Comparison of ENCODE assay signal across 8 cellular contexts in genomic region chr19:2477141-2477710, GRCh38. TPM values are rescaled to one million over a fixed set of nuclear protein-coding genes. Genes with fewer than 3 reads are reported as not detected.
DNase-seq lines count a peak whose midpoint lies in the region; ATAC-seq, FAIRE-seq and TF ChIP-seq lines count a peak whose summit lies in the region.

No MANE protein-coding gene starts in this region.

- WGBS in A549 (ENCODE audit: missing lambda C conversion rate): 3% methylated on average over 23 of the region's 27 CpGs
- WGBS in heart right ventricle, 2 donors: 10% methylated on average over 27 of the region's 27 CpGs

- H3K4me3 Mint-ChIP-seq in activated naive CD8-positive, alpha-beta T cell: peak overlapping the region; percentile 99

- TF ChIP-seq CTCF in A549 (IDR thresholded peaks at IDR 0.05) (no peak), heart right ventricle (IDR thresholded peaks at IDR 0.05) (no peak)

- no peak for TF ChIP-seq RAD21 in A549 (conservative IDR thresholded peaks at IDR 0.05 in 1 of 2, IDR thresholded peaks at IDR 0.05 in 1 of 2)

- peaks cover 0 to 15% (median 0%) of the 10 kb centered on the region in 9 donors for H3K36me3 ChIP-seq in heart right ventricle

- POLR2A ChIA-PET in A549 (lab: Yijun Ruan, JAX): interaction anchor here (0.7 to 5.2 kb wide), 28 partner anchors 11 to 579 kb away, joined by 3 to 211 read pairs (median 12); partner anchors contain the start of gene LMNB2

- H3K27me3 ChIP-seq in heart right ventricle: no peaks in the 10 kb centered on the region

- H3K4me3 ChIP-seq in A549: peak overlapping the region; percentile 95
- H3K4me3 ChIP-seq in heart right ventricle: peak overlapping the region; percentile 73 to 99 (median 87)

- DNase-seq in A549 (ENCODE audit: low read depth in 1 of 2, low spot score in 1 of 2) (no peak), HT-29 (ENCODE audit: low spot score) (peak; percentile 34), heart right ventricle (peak; percentile 57 to 61), retina (peak; percentile 67), amniotic stem cell (lab: John Stamatoyannopoulos, UW) (no peak), DMS 273 treated with DMSO at 0.1 percent for 48 hours (lab: John Stamatoyannopoulos, UW) (no peak)

- TF ChIP-seq POLR2A in A549 (IDR thresholded peaks at IDR 0.05; ENCODE audit: low read length): no peak

- peak overlapping the region; percentile 96 for H3K27ac Mint-ChIP-seq in activated naive CD8-positive, alpha-beta T cell

- H3K4me1 ChIP-seq in A549 (peaks cover 9% of the 10 kb centered on the region), heart right ventricle (peaks cover 9 to 50% (median 37%) of the 10 kb centered on the region in 9 donors)

- peak in 1 of 2 experiments; percentile 1; a peak in 2 of 6 replicates for ATAC-seq in A549
- ATAC-seq in heart right ventricle: peak in 6 of 8 donors; percentile 3 to 40 (median 11)
- no peak for ATAC-seq in GM18907 (IDR thresholded peaks at IDR 0.05; ENCODE audit: unreplicated experiment)

- peak overlapping the region; percentile 98 for H3K4me2 ChIP-seq in A549

- intact Hi-C loops in heart right ventricle (cut with DNase I): loop anchor here (1.0 to 10.0 kb wide), 6 partner anchors 65 to 138 kb away; no protein-coding TSS in a partner anchor

- no peaks in the 10 kb centered on the region for H3K9me3 Mint-ChIP-seq in activated naive CD8-positive, alpha-beta T cell (ENCODE audit: low read depth)

- FAIRE-seq in A549 (lab: Jason Lieb, UNC): no peak

- H3K27ac ChIP-seq in A549 (peak overlapping the region; percentile 93 to 99), heart right ventricle (peak overlapping the region; percentile 70 to 98 (median 93))

- peaks cover 6% of the 10 kb centered on the region for H3K36me3 Mint-ChIP-seq in activated naive CD8-positive, alpha-beta T cell

- TF ChIP-seq EP300 in A549 (IDR thresholded peaks at IDR 0.05): no peak

- H3K4me1 Mint-ChIP-seq in activated naive CD8-positive, alpha-beta T cell (ENCODE audit: low read depth): peaks cover 23% of the 10 kb centered on the region

- CTCF ChIA-PET in A549 (lab: Yijun Ruan, JAX): interaction anchor here (0.9 to 10.5 kb wide), 12 partner anchors 15 to 160 kb away, joined by 3 to 156 read pairs (median 5); no protein-coding TSS in a partner anchor

- no peaks in the 10 kb centered on the region for H3K27me3 Mint-ChIP-seq in activated naive CD8-positive, alpha-beta T cell

- no peaks in the 10 kb centered on the region for H3K9me3 ChIP-seq in A549
- peaks cover 0 to 7% (median 0%) of the 10 kb centered on the region in 11 donors for H3K9me3 ChIP-seq in heart right ventricle

TF ChIP-seq in A549, 52 proteins besides CTCF, POLR2A, EP300 and RAD21:
- TF ChIP-seq MAFK (IDR thresholded peaks at IDR 0.05; ENCODE audit: partially characterized antibody) (no peak), E2F6 (IDR thresholded peaks at IDR 0.05; ENCODE audit: borderline replicate concordance, low read depth) (no peak), HEYL (CRISPR knock-in tag; IDR thresholded peaks at IDR 0.05) (no peak), SMC3 (IDR thresholded peaks at IDR 0.05) (no peak), CHD4 (IDR thresholded peaks at IDR 0.05; ENCODE audit: borderline replicate concordance) (no peak), JUN (IDR thresholded peaks at IDR 0.05) (no peak; a peak in 1 of 5 replicates), JUNB (IDR thresholded peaks at IDR 0.05) (no peak), FOSB (CRISPR knock-in tag; IDR thresholded peaks at IDR 0.05) (no peak), USF2 (IDR thresholded peaks at IDR 0.05) (no peak), ZC3H11A (IDR thresholded peaks at IDR 0.05) (no peak), SREBF2 (IDR thresholded peaks at IDR 0.05) (no peak), HOXB5 (CRISPR knock-in tag; IDR thresholded peaks at IDR 0.05) (no peak), ZNF302 (CRISPR knock-in tag; IDR thresholded peaks at IDR 0.05) (no peak), REST (IDR thresholded peaks at IDR 0.05) (no peak), KDM1A (IDR thresholded peaks at IDR 0.05; ENCODE audit: low read depth) (no peak), NPAS2 (CRISPR knock-in tag; IDR thresholded peaks at IDR 0.05; ENCODE audit: borderline replicate concordance) (no peak), FOXS1 (CRISPR knock-in tag; IDR thresholded peaks at IDR 0.05) (no peak), EHMT2 (IDR thresholded peaks at IDR 0.05; ENCODE audit: low read depth) (no peak), TFCP2L1 (CRISPR knock-in tag; IDR thresholded peaks at IDR 0.05) (no peak), HOXA7 (CRISPR knock-in tag; IDR thresholded peaks at IDR 0.05) (no peak)

RNA-seq across cellular contexts. Expression of gene GADD45B, which starts 1.3 kb away (rescaled TPM):
- 65.3 and 72.5 TPM in 2 replicates for polyA plus RNA-seq in A549 (2011; rRNA removed)
- polyA plus RNA-seq in A549 (2012; cell fraction: cytosol; rRNA removed): 120 and 125 TPM in 2 replicates
- 193 and 205 TPM in 2 replicates for polyA plus RNA-seq in A549 (2012; cell fraction: nucleus; rRNA removed)
- polyA plus RNA-seq in A549 (2017; fragmentation: RNase III; extraction: RNeasy Plus Mini Kit Qiagen cat#74134 plus additional on column Dnase treatment): 38.6 to 42.4 TPM (median 39.9 TPM) in 3 replicates
- 42.7 and 50.1 TPM in 2 replicates for polyA minus RNA-seq in A549 (2011; rRNA and poly(A)+ RNA removed)
- total RNA-seq in HT-29 (2014; rRNA removed; shearing (Covaris generic)): 15.2 and 21.8 TPM in 2 replicates
- 100 to 1,000 TPM in 2 of 10 donors, 10 to 100 TPM in 8; 19.6 to 297 (median 31.3) TPM for total RNA-seq in heart right ventricle
- polyA plus RNA-seq in heart right ventricle: 10 to 100 TPM; 81.4 to 95.2 TPM

RNA-seq across cellular contexts. Expression of gene LMNB2, which starts 20.5 kb away (rescaled TPM):
- polyA plus RNA-seq in A549 (2011; rRNA removed) (53.5 and 54.6 TPM in 2 replicates), A549 (2017; fragmentation: RNase III; extraction: RNeasy Plus Mini Kit Qiagen cat#74134 plus additional on column Dnase treatment) (93.6 to 105 TPM (median 97.7 TPM) in 3 replicates), heart right ventricle (10 to 100 TPM in 1 of 2 donors, 1 to 10 TPM in 1; 9.1 to 18.8 TPM)
- 96.0 and 132 TPM in 2 replicates for polyA plus RNA-seq in A549 (2012; cell fraction: cytosol; rRNA removed)
- 167 and 168 TPM in 2 replicates for polyA plus RNA-seq in A549 (2012; cell fraction: nucleus; rRNA removed)
- 53.1 and 60.5 TPM in 2 replicates for polyA minus RNA-seq in A549 (2011; rRNA and poly(A)+ RNA removed)
- total RNA-seq in HT-29 (2014; rRNA removed; shearing (Covaris generic)): 210 and 212 TPM in 2 replicates
- 10 to 100 TPM in 6 of 10 donors, 1 to 10 TPM in 4; 7.5 to 21.2 (median 10.1) TPM for total RNA-seq in heart right ventricle

RNA-seq across cellular contexts. Expression of gene TIMM13, which starts 49.8 kb away (rescaled TPM):
- polyA plus RNA-seq in A549 (2011; rRNA removed): 23.9 and 24.7 TPM in 2 replicates
- polyA plus RNA-seq in A549 (2012; cell fraction: cytosol; rRNA removed): 128 and 159 TPM in 2 replicates
- 95.9 and 129 TPM in 2 replicates for polyA plus RNA-seq in A549 (2012; cell fraction: nucleus; rRNA removed)
- 73.6 to 85.7 TPM (median 81.2 TPM) in 3 replicates for polyA plus RNA-seq in A549 (2017; fragmentation: RNase III; extraction: RNeasy Plus Mini Kit Qiagen cat#74134 plus additional on column Dnase treatment)
- 5.7 and 9.2 TPM in 2 replicates for polyA minus RNA-seq in A549 (2011; rRNA and poly(A)+ RNA removed)
- 154 and 163 TPM in 2 replicates for total RNA-seq in HT-29 (2014; rRNA removed; shearing (Covaris generic))
- total RNA-seq in heart right ventricle: 10 to 100 TPM; 54.2 to 94.2 (median 64.9) TPM
- polyA plus RNA-seq in heart right ventricle: 100 to 1,000 TPM in 1 of 2 donors, 10 to 100 TPM in 1; 79.6 to 116 TPM

Comparison
In these comparisons a context has a peak if more than half of its experiments do, and no peak if none do; other contexts are left out.
1. DNase-seq: peak in HT-29 (single experiment), heart right ventricle (2 of 2) and retina (single experiment); none in A549 (0 of 2), amniotic stem cell (single experiment) and DMS 273 treated with DMSO at 0.1 percent for 48 hours (single experiment).